Comparison of ENCODE assay signal across 1 cellular context in the genomic region with DNA sequence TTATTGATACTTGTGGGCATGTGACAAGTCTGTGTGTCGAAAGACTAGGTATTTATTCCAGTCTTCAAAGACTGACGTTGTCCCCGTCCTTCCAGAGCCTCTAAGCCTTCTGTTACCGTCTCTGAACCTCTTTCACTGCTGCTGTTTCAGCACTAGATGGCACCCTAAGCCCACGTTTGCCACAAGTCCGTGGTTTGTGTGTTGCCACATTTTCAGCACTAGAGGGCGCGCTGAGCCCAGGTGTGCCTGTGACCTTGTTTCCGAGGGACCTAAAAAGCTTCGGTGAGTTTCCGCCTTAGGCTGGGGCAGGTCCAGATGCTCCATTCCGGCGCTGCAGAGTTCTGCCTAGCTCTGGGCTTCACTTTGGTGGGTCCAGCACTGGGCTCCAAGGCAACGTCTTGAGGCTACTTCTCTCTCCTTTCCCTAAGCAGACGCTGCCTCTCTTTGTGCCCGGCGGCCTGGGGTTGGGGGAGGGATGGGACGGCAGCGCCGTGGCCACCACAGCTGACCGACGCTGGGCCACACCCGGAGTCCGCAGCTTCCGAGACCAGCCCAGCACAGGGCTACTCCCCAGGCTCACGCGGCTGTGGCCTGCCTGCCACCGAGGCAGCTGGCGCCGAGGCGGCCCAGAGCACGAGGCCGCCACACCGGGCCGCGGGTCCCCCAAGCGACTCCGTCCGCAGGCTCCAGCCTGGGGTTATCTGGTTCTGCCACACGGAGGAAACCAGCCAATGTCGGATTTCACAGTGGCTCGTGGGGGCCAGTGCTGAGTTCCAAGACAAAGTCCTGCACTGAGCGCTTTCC.
A peak's percentile ranks its signal among the peaks of the same experiment; 100 is the strongest.
TF ChIP-seq lines count a peak whose summit lies in the region.

No MANE protein-coding gene starts in this region.

TF ChIP-seq in IMR-90, 13 proteins besides CTCF, POLR2A, EP300 and RAD21 (continued from another document):
- TF ChIP-seq MAFK (IDR thresholded peaks at IDR 0.05; ENCODE audit: low read depth, low read length) (no peak), MXI1 (IDR thresholded peaks at IDR 0.05; ENCODE audit: borderline replicate concordance, low read depth, low read length) (no peak), SMC3 (IDR thresholded peaks at IDR 0.05; ENCODE audit: low read depth, low read length) (peak; percentile 97), MAZ (IDR thresholded peaks at IDR 0.05; ENCODE audit: borderline replicate concordance, low read depth, low read length) (no peak), CEBPB (IDR thresholded peaks at IDR 0.05; ENCODE audit: low read depth, low read length) (peak; percentile 18; the same call in 1 of the 2 replicates)
